Comparison of ENCODE assay signal across 7 cellular contexts in the genomic region with DNA sequence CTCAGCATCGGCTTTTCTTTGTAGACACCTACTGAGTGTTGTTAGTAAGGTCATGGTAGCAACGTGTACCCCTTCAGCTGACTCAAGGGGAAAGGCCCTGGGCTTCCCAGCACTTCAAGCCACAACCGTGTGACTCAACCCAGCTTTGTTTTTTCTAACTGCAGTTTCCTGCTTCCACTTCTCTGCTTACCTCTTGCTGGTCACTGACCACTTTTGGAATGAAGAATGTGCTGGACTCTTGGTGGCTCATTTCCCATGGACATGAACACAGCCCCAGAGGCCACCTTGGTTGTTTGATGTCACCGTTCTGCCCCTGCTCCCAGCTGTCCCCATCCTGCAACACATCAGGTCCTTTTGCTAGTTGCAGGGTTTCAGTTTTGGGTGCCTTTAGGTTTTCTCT.
DNase-seq lines count a peak whose midpoint lies in the region; ATAC-seq and TF ChIP-seq lines count a peak whose summit lies in the region.

No MANE protein-coding gene starts in this region.

- ATAC-seq in GM19463 (IDR thresholded peaks at IDR 0.05; ENCODE audit: unreplicated experiment) (peak; percentile 85), HG03571 (IDR thresholded peaks at IDR 0.05; ENCODE audit: unreplicated experiment) (peak; percentile 63), left colon (peak; percentile 39)
- peak; percentile 97 to 98 for ATAC-seq in activated T-cell treated with anti-CD3 and anti-CD28 coated beads, Interleukin-2, amount 50 U/mL, for 4 hours

- H3K4me1 ChIP-seq in thyroid gland (peaks cover 0 to 26% of the 10 kb centered on the region in 2 donors), sigmoid colon (no peaks in the 10 kb centered on the region)

- TF ChIP-seq POLR2A in thyroid gland (IDR thresholded peaks at IDR 0.05), result no peak
- TF ChIP-seq POLR2A in sigmoid colon (IDR thresholded peaks at IDR 0.05), result no peak

- H3K27me3 ChIP-seq in thyroid gland, result no peaks in the 10 kb centered on the region
- no peaks in the 10 kb centered on the region for H3K27me3 ChIP-seq in sigmoid colon

- no peak for TF ChIP-seq CTCF in thyroid gland (IDR thresholded peaks at IDR 0.05)
- TF ChIP-seq CTCF in sigmoid colon (IDR thresholded peaks at IDR 0.05), result no peak

- WGBS in thyroid gland, 2 donors, result 19 to 39% methylated on average over 4 of the region's 4 CpGs
- 38 to 39% methylated on average over 4 of the region's 4 CpGs for WGBS in sigmoid colon, 2 donors

- peaks cover 31% of the 10 kb centered on the region for H3K4me1 Mint-ChIP-seq in activated T-cell treated with anti-CD3 and anti-CD28 coated beads, Interleukin-2, amount 50 U/mL, for 4 hours (ENCODE audit: low read depth)

- H3K4me3 ChIP-seq in thyroid gland (replicated peaks in 1 of 3) (no peak overlapping the region), sigmoid colon (no peak overlapping the region)

- H3K9me3 ChIP-seq in thyroid gland (no peaks in the 10 kb centered on the region), sigmoid colon (no peaks in the 10 kb centered on the region)

- H3K9me3 Mint-ChIP-seq in activated T-cell treated with anti-CD3 and anti-CD28 coated beads, Interleukin-2, amount 50 U/mL, for 4 hours, result no peaks in the 10 kb centered on the region

- H3K27ac ChIP-seq in thyroid gland, result no peak overlapping the region
- H3K27ac ChIP-seq in sigmoid colon, result no peak overlapping the region

- H3K27me3 Mint-ChIP-seq in activated T-cell treated with anti-CD3 and anti-CD28 coated beads, Interleukin-2, amount 50 U/mL, for 4 hours (ENCODE audit: low read depth), result no peaks in the 10 kb centered on the region

- DNase-seq in activated T-cell treated with anti-CD3 and anti-CD28 coated beads, Interleukin-2, amount 50 U/mL, for 4 hours, result peak; percentile 48
- DNase-seq in left colon (peak in 1 of 2 donors; percentile 32), thyroid gland (peak; percentile 73 to 79), sigmoid colon (no peak), T-helper 9 cell (no peak)

- no peak overlapping the region for H3K4me3 Mint-ChIP-seq in activated T-cell treated with anti-CD3 and anti-CD28 coated beads, Interleukin-2, amount 50 U/mL, for 4 hours

- no peak for TF ChIP-seq EP300 in sigmoid colon (IDR thresholded peaks at IDR 0.05)

- intact Hi-C loops in left colon (cut with DNase I, micrococcal nuclease) (no loop called here), thyroid gland (cut with DNase I) (no loop called here), sigmoid colon (cut with DNase I) (no loop called here)

- H3K36me3 ChIP-seq in thyroid gland (no peaks in the 10 kb centered on the region), sigmoid colon (no peaks in the 10 kb centered on the region)

- no peaks in the 10 kb centered on the region for H3K36me3 Mint-ChIP-seq in activated T-cell treated with anti-CD3 and anti-CD28 coated beads, Interleukin-2, amount 50 U/mL, for 4 hours (ENCODE audit: insufficient read depth)

Comparison
In these comparisons a context has a peak if more than half of its experiments do, and no peak if none do; other contexts are left out.
1. ATAC-seq: peak in every context shown above with its lines; median percentile 98 in activated T-cell treated with anti-CD3 and anti-CD28 coated beads, Interleukin-2, amount 50 U/mL, for 4 hours; 85 in GM19463; 63 in HG03571; 39 in left colon.
2. DNase-seq: peak in activated T-cell treated with anti-CD3 and anti-CD28 coated beads, Interleukin-2, amount 50 U/mL, for 4 hours (single experiment) and thyroid gland (2 of 2); none in sigmoid colon (single experiment) and T-helper 9 cell (single experiment).